23 cellular contexts compared by ENCODE assay signal in the genomic region with DNA sequence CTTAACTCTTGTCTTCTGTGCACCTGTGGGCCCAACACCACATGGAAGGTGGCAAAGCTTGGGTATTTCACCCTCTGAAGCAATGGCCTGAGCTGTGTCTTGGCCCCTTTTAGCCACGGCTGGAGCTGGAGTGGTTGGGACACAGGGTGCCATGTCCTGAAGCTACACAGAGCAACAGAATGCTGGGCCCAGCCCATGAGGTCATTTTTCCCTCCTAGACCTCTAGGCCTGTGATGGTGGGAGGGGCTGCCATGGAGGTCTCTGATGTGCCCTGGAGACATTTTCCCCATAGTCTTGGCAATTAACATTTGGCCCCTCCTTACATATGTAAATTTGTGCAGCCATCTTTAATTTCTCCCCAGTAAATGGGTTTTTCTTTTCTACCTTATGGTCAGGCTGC.
DNase-seq lines count a peak whose midpoint lies in the region; ATAC-seq, FAIRE-seq and TF ChIP-seq lines count a peak whose summit lies in the region.
"Had no signal": no experiment of that assay in that cellular context is flagged by ENCODE, and none has a peak within 500 bp of the region (broad histone marks: within the 10 kb centered on the region; RNA-seq: fewer than 3 reads in every experiment).

No MANE protein-coding gene starts in this region.

- H2AFZ ChIP-seq in K562 (ENCODE audit: low read depth, low read length): no peak overlapping the region

- BruUV-seq in K562 (replicated peaks; lab: Mats Ljungman, UMichigan): no TSS peak

- ATAC-seq in K562: no peak
- ATAC-seq in HG02970 (IDR thresholded peaks at IDR 0.05; ENCODE audit: low FRiP score, unreplicated experiment): no peak
- ATAC-seq: A549; CD8-positive, alpha-beta T cell; GM12878 had no signal

- H3K9me3 ChIP-seq in HEK293 (ENCODE audit: control insufficient read depth, insufficient read depth, low read depth, low read length) (no peaks in the 10 kb centered on the region), K562 (replicated peaks; ENCODE audit: control insufficient read depth, insufficient read depth, low read depth, low read length) (peaks cover 3% of the 10 kb centered on the region; the same call in 1 of the 2 replicates)
- H3K9me3 ChIP-seq: A549, Caco-2 had no signal

- no peak overlapping the region for H3K9ac ChIP-seq in K562 (ENCODE audit: insufficient read depth in 1 of 2, low read depth in 2 of 2, low read length in 2 of 2)
- H3K9ac ChIP-seq: BLaER1 treated with 17β-estradiol and CSF1 and Interleukin-3, amounts not matched to agents 10 nM and 100 nM had no signal

- H3K27ac ChIP-seq in HEK293 (ENCODE audit: extremely low read depth, low read depth, low read length) (no peak overlapping the region), K562 (ENCODE audit: extremely low read depth, low read depth, low read length) (no peak overlapping the region)
- H3K27ac ChIP-seq: 22Rv1; A549; BLaER1 treated with 17β-estradiol and CSF1 and Interleukin-3, amounts not matched to agents 10 nM and 100 nM; C4-2B had no signal

- H3K9me1 ChIP-seq in K562 (ENCODE audit: control insufficient read depth, insufficient read depth, low read length): no peaks in the 10 kb centered on the region

- no peaks in the 10 kb centered on the region for H3K4me1 ChIP-seq in HEK293 (ENCODE audit: control insufficient read depth, insufficient read depth, low read length)
- H3K4me1 ChIP-seq in K562 (replicated peaks in 1 of 2; ENCODE audit: control insufficient read depth in 2 of 2, insufficient read depth in 2 of 2, low read length in 2 of 2): no peaks in the 10 kb centered on the region
- H3K4me1 ChIP-seq: A549; BLaER1 treated with 17β-estradiol and CSF1 and Interleukin-3, amounts not matched to agents 10 nM and 100 nM; Caco-2 had no signal

- 100% methylated on average over 1 of the region's 1 CpG for WGBS in K562 (ENCODE audit: insufficient coverage, low coverage, missing lambda C conversion rate)

- no peak for FAIRE-seq in K562 (lab: Jason Lieb, UNC)
- FAIRE-seq: A549, D721Med, GM12878, GM12892, GM18507 had no signal

- intact Hi-C loops in K562 (cut with micrococcal nuclease): no loop called here

- no peaks in the 10 kb centered on the region for H4K20me1 ChIP-seq in K562 (replicated peaks; ENCODE audit: control insufficient read depth, insufficient read depth, low read length)
- H4K20me1 ChIP-seq: BLaER1 treated with 17β-estradiol and CSF1 and Interleukin-3, amounts not matched to agents 10 nM and 100 nM had no signal

- no peak for DNase-seq in K562 (ENCODE audit: extremely low read depth in 1 of 4, low spot score in 3 of 4)
- no peak for DNase-seq in progenitor cell of endocrine pancreas (ENCODE audit: low spot score, unreplicated experiment)
- no peak for DNase-seq in cortex of kidney (lab: John Stamatoyannopoulos, UW)
- DNase-seq: AML-193; Caco-2; Calu3; CD4-positive, alpha-beta T cell; CD8-positive, alpha-beta T cell; DMS79; DND-41; EL; GDM1 had no signal

- TF ChIP-seq EP300 in K562 (IDR thresholded peaks at IDR 0.05; ENCODE audit: low read length): no peak

- H3K36me3 Mint-ChIP-seq in progenitor cell of endocrine pancreas (ENCODE audit: insufficient read depth): no peaks in the 10 kb centered on the region
- H3K36me3 Mint-ChIP-seq: CD8-positive, alpha-beta T cell had no signal

- no peak overlapping the region for H3K4me2 ChIP-seq in K562 (ENCODE audit: insufficient read depth, low read length)
- H3K4me2 ChIP-seq: A549; BLaER1 treated with 17β-estradiol and CSF1 and Interleukin-3, amounts not matched to agents 10 nM and 100 nM had no signal

- H3K4me3 Mint-ChIP-seq in progenitor cell of endocrine pancreas (ENCODE audit: low read depth): no peak overlapping the region
- H3K4me3 Mint-ChIP-seq: B cell; CD4-positive, alpha-beta T cell; CD8-positive, alpha-beta T cell had no signal

- no peak for TF ChIP-seq CTCF in HEK293 (tag by site-specific recombination; IDR thresholded peaks at IDR 0.05)
- no peak for TF ChIP-seq CTCF in K562 (IDR thresholded peaks at IDR 0.05 in 2 of 3, conservative IDR thresholded peaks at IDR 0.05 in 1 of 3; ENCODE audit: insufficient read depth in 2 of 3, low read depth in 1 of 3, low read length in 3 of 3)
- no peak for TF ChIP-seq CTCF in progenitor cell of endocrine pancreas (IDR thresholded peaks at IDR 0.05; ENCODE audit: unreplicated experiment)

- no peak for TF ChIP-seq RAD21 in K562 (CRISPR knock-in tag; conservative IDR thresholded peaks at IDR 0.05 in 1 of 2, IDR thresholded peaks at IDR 0.05 in 1 of 2)

- CTCF ChIA-PET in HEK293 (lab: Yijun Ruan, JAX) (no interaction called here), K562 (lab: Yijun Ruan, JAX; ENCODE audit: low intra/inter-chr PET ratio) (no interaction called here)

- no peaks in the 10 kb centered on the region for H3K27me3 Mint-ChIP-seq in progenitor cell of endocrine pancreas
- H3K27me3 Mint-ChIP-seq: CD4-positive, alpha-beta T cell had no signal

- H3K9me3 Mint-ChIP-seq in progenitor cell of endocrine pancreas (ENCODE audit: low read depth): peaks cover 19% of the 10 kb centered on the region

- POLR2A ChIA-PET in HEK293 (lab: Yijun Ruan, JAX): no interaction called here
- POLR2A ChIA-PET in K562 (lab: Yijun Ruan, JAX): no interaction called here

- peak overlapping the region; percentile 37 for H3K27ac Mint-ChIP-seq in progenitor cell of endocrine pancreas
- H3K27ac Mint-ChIP-seq: B cell; CD4-positive, alpha-beta T cell; CD8-positive, alpha-beta T cell had no signal

- TF ChIP-seq POLR2A in K562 (conservative IDR thresholded peaks at IDR 0.05): no peak

- in situ Hi-C loops in K562 (cut with MboI): no loop called here

- H3K36me3 ChIP-seq in HEK293 (ENCODE audit: control insufficient read depth in 2 of 2, insufficient read depth in 1 of 2, low read length in 2 of 2) (no peaks in the 10 kb centered on the region), K562 (ENCODE audit: control insufficient read depth, insufficient read depth, low read length) (no peaks in the 10 kb centered on the region)
- H3K36me3 ChIP-seq: BLaER1 treated with 17β-estradiol and CSF1 and Interleukin-3, amounts not matched to agents 10 nM and 100 nM had no signal

- H3K4me3 ChIP-seq in HEK293 (ENCODE audit: low read depth, low read length) (no peak overlapping the region), K562 (no peak overlapping the region)
- H3K4me3 ChIP-seq: A549; BLaER1 treated with 17β-estradiol and CSF1 and Interleukin-3, amounts not matched to agents 10 nM and 100 nM; GM12878 had no signal

- no peaks in the 10 kb centered on the region for H3K27me3 ChIP-seq in K562 (ENCODE audit: control insufficient read depth in 2 of 2, insufficient read depth in 2 of 2, low read length in 2 of 2)
- H3K27me3 ChIP-seq: BLaER1 treated with 17β-estradiol and CSF1 and Interleukin-3, amounts not matched to agents 10 nM and 100 nM had no signal

- H3K79me2 ChIP-seq in K562 (ENCODE audit: control insufficient read depth, insufficient read depth, low read length): no peaks in the 10 kb centered on the region

- H3K4me1 Mint-ChIP-seq in progenitor cell of endocrine pancreas (ENCODE audit: low read depth): peaks cover 2% of the 10 kb centered on the region
- H3K4me1 Mint-ChIP-seq: B cell had no signal

TF ChIP-seq in HEK293, 187 proteins besides CTCF, POLR2A, EP300 and RAD21:
- TF ChIP-seq, protein P1, sequence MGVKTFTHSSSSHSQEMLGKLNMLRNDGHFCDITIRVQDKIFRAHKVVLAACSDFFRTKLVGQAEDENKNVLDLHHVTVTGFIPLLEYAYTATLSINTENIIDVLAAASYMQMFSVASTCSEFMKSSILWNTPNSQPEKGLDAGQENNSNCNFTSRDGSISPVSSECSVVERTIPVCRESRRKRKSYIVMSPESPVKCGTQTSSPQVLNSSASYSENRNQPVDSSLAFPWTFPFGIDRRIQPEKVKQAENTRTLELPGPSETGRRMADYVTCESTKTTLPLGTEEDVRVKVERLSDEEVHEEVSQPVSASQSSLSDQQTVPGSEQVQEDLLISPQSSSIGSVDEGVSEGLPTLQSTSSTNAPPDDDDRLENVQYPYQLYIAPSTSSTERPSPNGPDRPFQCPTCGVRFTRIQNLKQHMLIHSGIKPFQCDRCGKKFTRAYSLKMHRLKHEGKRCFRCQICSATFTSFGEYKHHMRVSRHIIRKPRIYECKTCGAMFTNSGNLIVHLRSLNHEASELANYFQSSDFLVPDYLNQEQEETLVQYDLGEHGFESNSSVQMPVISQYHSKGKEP (tag by site-specific recombination; IDR thresholded peaks at IDR 0.05): no peak
- TF ChIP-seq ZNF585B (tag by site-specific recombination; IDR thresholded peaks at IDR 0.05) (peak; percentile 89), ZNF24 (tag by site-specific recombination; IDR thresholded peaks at IDR 0.05) (no peak), SETDB1 (IDR thresholded peaks at IDR 0.05; ENCODE audit: insufficient read length, low read length) (peak; percentile 44)

TF ChIP-seq in K562, 482 proteins besides CTCF, POLR2A, EP300 and RAD21:
- TF ChIP-seq ZFP36 (IDR thresholded peaks at IDR 0.05; ENCODE audit: low read depth, low read length, partially characterized antibody) (peak; percentile 46), NR1H2 (CRISPR knock-in tag; IDR thresholded peaks at IDR 0.05) (no peak)
